ENCODE assay signal across 3 cellular contexts in the genomic region with DNA sequence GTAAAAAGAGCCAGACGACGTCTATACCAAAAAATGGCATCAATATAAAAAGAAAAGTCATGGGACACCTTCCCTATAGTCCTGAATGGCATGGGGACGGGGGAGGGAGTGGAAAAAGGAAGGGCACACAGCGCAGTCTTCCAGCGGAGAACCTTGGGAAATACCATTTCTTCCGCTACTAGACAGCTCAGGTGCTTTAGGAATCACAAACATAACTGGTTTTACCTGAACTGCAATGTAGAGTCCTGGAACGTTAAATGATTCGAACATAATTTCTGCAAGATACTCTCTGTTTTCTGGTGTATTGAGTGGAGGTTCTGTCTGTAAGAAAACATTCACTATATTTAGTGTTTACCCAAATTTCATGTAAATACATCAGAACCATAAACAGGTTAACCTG. TPM values are rescaled to one million over a fixed set of nuclear protein-coding genes. Genes with fewer than 3 reads are reported as not detected.
"Had no signal": no experiment of that assay in that cellular context is flagged by ENCODE, and none has a peak within 500 bp of the region (broad histone marks: within the 10 kb centered on the region; RNA-seq: fewer than 3 reads in every experiment).

No MANE protein-coding gene starts in this region.

RNA-seq across cellular contexts. Expression of gene LRRC61, which starts 28.1 kb away (rescaled TPM):
- total RNA-seq: osteocyte had no signal

RNA-seq across cellular contexts. Expression of gene ACTR3C, which starts 28.3 kb away (rescaled TPM):
- total RNA-seq: osteocyte had no signal

RNA-seq across cellular contexts. Expression of gene RARRES2, which starts 46.4 kb away (rescaled TPM):
- total RNA-seq: natural killer cell treated with Interleukin-12 subunit alpha and Interleukin-12 subunit beta and Interleukin-15 and Interleukin-18, amount 100 ng/mL, for 72 hours; osteocyte had no signal
- polyA plus RNA-seq: naive thymus-derived CD8-positive, alpha-beta T cell had no signal
